Comparison of ENCODE assay signal across 34 cellular contexts in genomic region chr3:155435821-155436220, GRCh38.
"Had no signal": no experiment of that assay in that cellular context is flagged by ENCODE, and none has a peak within 500 bp of the region (broad histone marks: within the 10 kb centered on the region; RNA-seq: fewer than 3 reads in every experiment).

No MANE protein-coding gene starts in this region.

- H3K9me3 ChIP-seq: adrenal gland, colonic mucosa, gastroesophageal sphincter, neutrophil, ovary, right lobe of liver, vagina had no signal

- H3K79me2 ChIP-seq: hepatocyte had no signal

- H3K27me3 Mint-ChIP-seq: activated CD4-positive, alpha-beta T cell treated with anti-CD3 and anti-CD28 coated beads for 36 hours; activated CD8-positive, alpha-beta memory T cell treated with anti-CD3 and anti-CD28 coated beads, Interleukin-2, amount 10 ng/mL, durations not matched to agents 7 days and 5 days; activated naive CD8-positive, alpha-beta T cell; progenitor cell of endocrine pancreas; stimulated activated naive CD8-positive, alpha-beta T cell treated with anti-CD3 and anti-CD28 coated beads, Interleukin-15, amount 100 ng/mL, for 72 hours had no signal

- H3K36me3 ChIP-seq: adrenal gland, cardiac muscle cell, colonic mucosa, gastroesophageal sphincter, neutrophil, ovary, right lobe of liver, vagina had no signal

- H3K4me1 Mint-ChIP-seq: activated CD4-positive, alpha-beta T cell treated with anti-CD3 and anti-CD28 coated beads for 36 hours; activated CD8-positive, alpha-beta memory T cell treated with anti-CD3 and anti-CD28 coated beads, Interleukin-2, amount 10 ng/mL, durations not matched to agents 7 days and 5 days; mesothelial cell of epicardium; nephron progenitor cell; stimulated activated memory B cell treated with anti-CD40 and anti-IgM and Interleukin-4, amounts not matched to agents 10 μg/mL and 1 μg/mL and 100 μg/mL, for 72 hours; stimulated activated naive CD8-positive, alpha-beta T cell treated with anti-CD3 and anti-CD28 coated beads, Interleukin-15, amount 100 ng/mL, for 72 hours had no signal

- H3K27ac ChIP-seq: adrenal gland, cardiac muscle cell, colonic mucosa, gastroesophageal sphincter, hepatocyte, neutrophil, ovary, right lobe of liver, vagina had no signal

- H3K27me3 ChIP-seq: adrenal gland, cardiac muscle cell, colonic mucosa, gastroesophageal sphincter, hepatocyte, neutrophil, ovary, right lobe of liver, vagina had no signal

- H3K36me3 Mint-ChIP-seq: activated CD8-positive, alpha-beta memory T cell treated with anti-CD3 and anti-CD28 coated beads, Interleukin-2, amount 10 ng/mL, durations not matched to agents 7 days and 5 days; activated naive CD8-positive, alpha-beta T cell; brain; mesothelial cell of epicardium; naive B cell; stimulated activated memory B cell treated with anti-CD40 and anti-IgM and Interleukin-4, amounts not matched to agents 10 μg/mL and 1 μg/mL and 100 μg/mL, for 72 hours; type B pancreatic cell had no signal

- H3K9me3 Mint-ChIP-seq: activated T-cell treated with anti-CD3 and anti-CD28 coated beads, Interleukin-2, amount 50 U/mL, for 72 hours; mesothelial cell of epicardium; stimulated activated memory B cell treated with anti-CD40 and anti-IgM and Interleukin-4, amounts not matched to agents 10 μg/mL and 1 μg/mL and 100 μg/mL, for 72 hours; stimulated activated naive CD8-positive, alpha-beta T cell treated with anti-CD3 and anti-CD28 coated beads, Interleukin-15, amount 100 ng/mL, for 72 hours; T-helper 2 cell treated with Interferon-gamma antibody and Interleukin-4, amounts not matched to agents 5 μg/mL and 100 μg/mL, for 36 hours; type B pancreatic cell had no signal

- H3K27ac Mint-ChIP-seq: activated CD4-positive, alpha-beta T cell treated with anti-CD3 and anti-CD28 coated beads for 36 hours; activated CD8-positive, alpha-beta memory T cell treated with anti-CD3 and anti-CD28 coated beads, Interleukin-2, amount 10 ng/mL, durations not matched to agents 7 days and 5 days; activated CD8-positive, alpha-beta T cell treated with anti-CD3 and anti-CD28 coated beads, Interleukin-2, amount 10 ng/mL, durations not matched to agents 7 days and 5 days; activated naive CD8-positive, alpha-beta T cell; activated T-cell treated with anti-CD3 and anti-CD28 coated beads, Interleukin-2, amount 50 U/mL, for 72 hours; brain; mesothelial cell of epicardium; nephron progenitor cell; progenitor cell of endocrine pancreas; stimulated activated memory B cell treated with anti-CD40 and anti-IgM and Interleukin-4, amounts not matched to agents 10 μg/mL and 1 μg/mL and 100 μg/mL, for 72 hours; stimulated activated naive CD8-positive, alpha-beta T cell treated with anti-CD3 and anti-CD28 coated beads, Interleukin-15, amount 100 ng/mL, for 72 hours; T-helper 2 cell treated with Interferon-gamma antibody and Interleukin-4, amounts not matched to agents 5 μg/mL and 100 μg/mL, for 36 hours; type B pancreatic cell had no signal

- H3K4me3 ChIP-seq: adrenal gland, cardiac muscle cell, colonic mucosa, gastroesophageal sphincter, hepatocyte, ovary, right lobe of liver, vagina had no signal

- H3K4me3 Mint-ChIP-seq: activated CD4-positive, alpha-beta T cell treated with anti-CD3 and anti-CD28 coated beads for 36 hours; activated CD8-positive, alpha-beta memory T cell treated with anti-CD3 and anti-CD28 coated beads, Interleukin-2, amount 10 ng/mL, durations not matched to agents 7 days and 5 days; activated CD8-positive, alpha-beta T cell treated with anti-CD3 and anti-CD28 coated beads, Interleukin-2, amount 10 ng/mL, durations not matched to agents 7 days and 5 days; activated naive CD8-positive, alpha-beta T cell; activated T-cell treated with anti-CD3 and anti-CD28 coated beads, Interleukin-2, amount 50 U/mL, for 72 hours; brain; mesothelial cell of epicardium; naive B cell; nephron progenitor cell; stimulated activated memory B cell treated with anti-CD40 and anti-IgM and Interleukin-4, amounts not matched to agents 10 μg/mL and 1 μg/mL and 100 μg/mL, for 72 hours; stimulated activated naive CD8-positive, alpha-beta T cell treated with anti-CD3 and anti-CD28 coated beads, Interleukin-15, amount 100 ng/mL, for 72 hours; T-helper 2 cell treated with Interferon-gamma antibody and Interleukin-4, amounts not matched to agents 5 μg/mL and 100 μg/mL, for 36 hours; type B pancreatic cell had no signal

- DNase-seq: activated CD4-positive, alpha-beta T cell treated with anti-CD3 and anti-CD28 coated beads for 36 hours; activated CD4-positive, CD25-positive, alpha-beta regulatory T cell; activated CD8-positive, alpha-beta memory T cell treated with anti-CD3 and anti-CD28 coated beads, Interleukin-2, amount 10 ng/mL, durations not matched to agents 7 days and 5 days; activated CD8-positive, alpha-beta T cell treated with anti-CD3 and anti-CD28 coated beads, Interleukin-2, amount 10 ng/mL, durations not matched to agents 7 days and 5 days; activated effector memory CD4-positive, alpha-beta T cell treated with Interleukin-2 at 50 U/mL for 16 hours; activated naive CD4-positive, alpha-beta T cell treated with Interleukin-2 at 50 U/mL for 16 hours; activated T-cell treated with anti-CD3 and anti-CD28 coated beads, Interleukin-2, amount 50 U/mL, for 72 hours; adrenal gland; aorta; cerebellar nuclear complex; colonic mucosa; left colon; mammary epithelial cell; naive B cell; nephron progenitor cell; ovary; right lobe of liver; small intestine; stimulated activated CD4-positive, alpha-beta T cell treated with anti-CD3 and anti-CD28 coated beads, Interleukin-4, amount 100 ng/mL, for 4 hours; stimulated activated CD8-positive, alpha-beta memory T cell treated with anti-CD3 and anti-CD28 coated beads, Interleukin-4, amount 100 ng/mL, for 48 hours; stimulated activated naive CD8-positive, alpha-beta T cell treated with anti-CD3 and anti-CD28 coated beads, Interleukin-15, amount 100 ng/mL, for 72 hours; substantia nigra had no signal

- H2AFZ ChIP-seq: hepatocyte had no signal

- H3K4me1 ChIP-seq: adrenal gland, colonic mucosa, gastroesophageal sphincter, right lobe of liver, vagina had no signal

- H3K4me2 ChIP-seq: hepatocyte had no signal
